Comparison of ENCODE assay signal across 22 cellular contexts in genomic region chr22:30617819-30618218, GRCh38. TPM values are rescaled to one million over a fixed set of nuclear protein-coding genes. Genes with fewer than 3 reads are reported as not detected.
A peak's percentile ranks its signal among the peaks of the same experiment; 100 is the strongest.
DNase-seq lines count a peak whose midpoint lies in the region; ATAC-seq, FAIRE-seq and TF ChIP-seq lines count a peak whose summit lies in the region.
"Had no signal": no experiment of that assay in that cellular context is flagged by ENCODE, and none has a peak within 500 bp of the region (broad histone marks: within the 10 kb centered on the region; RNA-seq: fewer than 3 reads in every experiment).

No MANE protein-coding gene starts in this region.

- no peak for TF ChIP-seq RAD21 in HepG2 (CRISPR knock-in tag; IDR thresholded peaks at IDR 0.05)

- no peak overlapping the region for H2AFZ ChIP-seq in HepG2 (ENCODE audit: low read length)

- H3K79me2 ChIP-seq in HepG2 (ENCODE audit: insufficient read depth, low read length), result no peaks in the 10 kb centered on the region

- no peaks in the 10 kb centered on the region for H3K36me3 ChIP-seq in HepG2 (replicated peaks in 1 of 2; ENCODE audit: control insufficient read depth in 1 of 2, insufficient read depth in 2 of 2, low read length in 2 of 2)
- H3K36me3 ChIP-seq in right lobe of liver, result no peaks in the 10 kb centered on the region
- H3K36me3 ChIP-seq: BLaER1 treated with 17β-estradiol and CSF1 and Interleukin-3, amounts not matched to agents 10 nM and 100 nM had no signal

- no peak overlapping the region for H3K9ac ChIP-seq in HepG2 (ENCODE audit: insufficient read depth, low read depth, low read length)
- H3K9ac ChIP-seq: BLaER1 treated with 17β-estradiol and CSF1 and Interleukin-3, amounts not matched to agents 10 nM and 100 nM had no signal

- ATAC-seq in HepG2 (peak; percentile 53), right lobe of liver (no peak), HG03196 (IDR thresholded peaks at IDR 0.05; ENCODE audit: unreplicated experiment) (no peak)
- ATAC-seq: A549; CD8-positive, alpha-beta T cell had no signal

- intact Hi-C loops in HepG2 (cut with micrococcal nuclease; ENCODE audit: unreplicated experiment), result no loop called here
- intact Hi-C loops in right lobe of liver (cut with DNase I), result no loop called here

- TF ChIP-seq POLR2A in HepG2 (IDR thresholded peaks at IDR 0.05; ENCODE audit: insufficient read depth in 1 of 2, low read depth in 2 of 2, low read length in 2 of 2) (no peak), right lobe of liver (IDR thresholded peaks at IDR 0.05) (no peak)

- no TSS peak for BruUV-seq in HepG2 (replicated peaks; lab: Mats Ljungman, UMichigan)

- DNase-seq in HepG2 (ENCODE audit: low spot score) (no peak), right lobe of liver (no peak), urothelium cell line (ENCODE audit: low spot score) (no peak)
- DNase-seq: AML-193; Caco-2; Calu3; CD4-positive, alpha-beta T cell; CD8-positive, alpha-beta T cell; DMS79 treated with DMSO at 0.1 percent for 48 hours; GF-D8 had no signal

- H3K9me3 ChIP-seq in HepG2 (ENCODE audit: low read length), result no peaks in the 10 kb centered on the region
- H3K9me3 ChIP-seq in right lobe of liver, result no peaks in the 10 kb centered on the region
- H3K9me3 ChIP-seq: A549; BLaER1 treated with 17β-estradiol and CSF1 and Interleukin-3, amounts not matched to agents 10 nM and 100 nM; Caco-2 had no signal

- H3K27ac ChIP-seq in HepG2 (ENCODE audit: extremely low read length, insufficient read depth, low read length) (no peak overlapping the region), right lobe of liver (no peak overlapping the region)
- H3K27ac ChIP-seq: 22Rv1; A549; BLaER1 treated with 17β-estradiol and CSF1 and Interleukin-3, amounts not matched to agents 10 nM and 100 nM; C4-2B had no signal

- H3K4me3 ChIP-seq in HepG2 (replicated peaks in 1 of 3; ENCODE audit: insufficient read depth in 1 of 3, low read depth in 2 of 3, low read length in 3 of 3) (no peak overlapping the region), right lobe of liver (no peak overlapping the region)
- H3K4me3 ChIP-seq: A549; BLaER1 treated with 17β-estradiol and CSF1 and Interleukin-3, amounts not matched to agents 10 nM and 100 nM had no signal

- TF ChIP-seq EP300 in HepG2 (IDR thresholded peaks at IDR 0.05; ENCODE audit: low read depth in 2 of 2, low read length in 2 of 2), result no peak
- no peak for TF ChIP-seq EP300 in HepG2 (CRISPR knock-in tag; IDR thresholded peaks at IDR 0.05; ENCODE audit: borderline replicate concordance)

- in situ Hi-C loops in HepG2 (cut with HindIII; ENCODE audit: extremely low pct_ligation_motif_present, low pct_unique_long_range_greater_than_20kb), result no loop called here

- TF ChIP-seq CTCF in HepG2 (CRISPR knock-in tag; IDR thresholded peaks at IDR 0.05), result no peak
- no peak for TF ChIP-seq CTCF in right lobe of liver (IDR thresholded peaks at IDR 0.05)

- no peak for FAIRE-seq in HepG2 (lab: Jason Lieb, UNC)
- peak; percentile 44 for FAIRE-seq in urothelium cell line (lab: Jason Lieb, UNC)
- FAIRE-seq: A549, D721Med, G401.6, GM12891, GM19239 had no signal

- H4K20me1 ChIP-seq in HepG2 (ENCODE audit: insufficient read depth, low read length), result no peaks in the 10 kb centered on the region
- H4K20me1 ChIP-seq: BLaER1 treated with 17β-estradiol and CSF1 and Interleukin-3, amounts not matched to agents 10 nM and 100 nM had no signal

- H3K4me1 ChIP-seq in HepG2 (ENCODE audit: insufficient read depth, low read length), result peaks cover 17% of the 10 kb centered on the region
- no peaks in the 10 kb centered on the region for H3K4me1 ChIP-seq in right lobe of liver
- H3K4me1 ChIP-seq: A549, Caco-2 had no signal

- 20% methylated on average over 6 of the region's 6 CpGs for WGBS in HepG2 (ENCODE audit: low lambda C conversion rate)
- WGBS in right lobe of liver (ENCODE audit: insufficient coverage, low coverage, low lambda C conversion rate, missing lambda C conversion rate), result 68% methylated on average over 6 of the region's 6 CpGs

- CTCF ChIA-PET in HepG2 (lab: Yijun Ruan, JAX; ENCODE audit: low intra/inter-chr PET ratio, low total read pairs), result no interaction called here

- H3K4me2 ChIP-seq in HepG2 (ENCODE audit: low read depth, low read length), result no peak overlapping the region
- H3K4me2 ChIP-seq: A549; BLaER1 treated with 17β-estradiol and CSF1 and Interleukin-3, amounts not matched to agents 10 nM and 100 nM had no signal

- H3K27me3 ChIP-seq in HepG2 (ENCODE audit: control insufficient read depth in 1 of 2, insufficient read depth in 2 of 2, low read length in 2 of 2) (peaks cover 0 to 4% of the 10 kb centered on the region in 2 experiments; a peak in 2 of 5 replicates), right lobe of liver (no peaks in the 10 kb centered on the region)
- H3K27me3 ChIP-seq: BLaER1 treated with 17β-estradiol and CSF1 and Interleukin-3, amounts not matched to agents 10 nM and 100 nM had no signal

- POLR2A ChIA-PET in HepG2 (lab: Yijun Ruan, JAX), result no interaction called here

RNA-seq across cellular contexts. Expression of gene TCN2, which starts 10.8 kb away (rescaled TPM):
- total RNA-seq in HepG2 (2016; rRNA removed; fragmentation: Illumina TruSeq; extraction: Trizol), result 0.31 TPM in 1 of 2 replicates, not detected in the other
- total RNA-seq in HepG2 (2016; cell fraction: cytosol; rRNA removed; fragmentation: Illumina TruSeq; extraction: Trizol; ENCODE audit: low read depth), result 0.30 TPM in 1 of 2 replicates, not detected in the other
- total RNA-seq in HepG2 (2016; cell fraction: insoluble cytoplasmic fraction; rRNA removed; fragmentation: Illumina TruSeq; extraction: Trizol), result 0.15 and 0.45 TPM in 2 replicates
- total RNA-seq in HepG2 (2016; cell fraction: membrane; rRNA removed; fragmentation: Illumina TruSeq; extraction: Trizol), result 0.17 and 0.28 TPM in 2 replicates
- 0.34 and 0.43 TPM in 2 replicates for total RNA-seq in HepG2 (2016; cell fraction: nucleus; rRNA removed; fragmentation: Illumina TruSeq; extraction: Trizol)
- 0.29 and 0.67 TPM in 2 replicates for polyA plus RNA-seq in HepG2 (2011; rRNA removed)
- polyA plus RNA-seq in HepG2 (2011; cell fraction: cytosol; rRNA removed), result 0.37 and 0.55 TPM in 2 replicates
- polyA plus RNA-seq in HepG2 (2011; cell fraction: nucleus; rRNA removed), result 0.35 and 0.59 TPM in 2 replicates
- polyA plus RNA-seq in HepG2 (2012), result 0.40 and 0.61 TPM in 2 replicates
- 0.06 and 0.10 TPM in 2 replicates for polyA plus RNA-seq in HepG2 (2016; cell fraction: cytosol; fragmentation: Illumina TruSeq; extraction: Trizol; ENCODE audit: low read depth)
- 0.20 and 0.21 TPM in 2 replicates for polyA plus RNA-seq in HepG2 (2016; cell fraction: insoluble cytoplasmic fraction; fragmentation: Illumina TruSeq; extraction: Trizol; ENCODE audit: low read depth)
- 0.16 and 0.31 TPM in 2 replicates for polyA plus RNA-seq in HepG2 (2016; cell fraction: membrane; fragmentation: Illumina TruSeq; extraction: Trizol; ENCODE audit: low read depth)
- polyA plus RNA-seq in HepG2 (2016; cell fraction: nucleus; fragmentation: Illumina TruSeq; extraction: Trizol; ENCODE audit: insufficient read depth, low read depth), result 0.53 and 0.63 TPM in 2 replicates
- 0.30 and 0.87 TPM in 2 replicates for polyA minus RNA-seq in HepG2 (2011; rRNA and poly(A)+ RNA removed; ENCODE audit: low replicate concordance)
- polyA minus RNA-seq in HepG2 (2011; cell fraction: cytosol; rRNA and poly(A)+ RNA removed), result not detected in 2 replicates
- polyA minus RNA-seq in HepG2 (2011; cell fraction: nucleus; rRNA and poly(A)+ RNA removed), result 0.12 TPM in 1 of 2 replicates, not detected in the other
- 10 to 100 TPM in 5 of 6 experiments, 1 to 10 TPM in 1; 8.9 to 14.6 (median 12.8) TPM for total RNA-seq in right lobe of liver

RNA-seq across cellular contexts. Expression of gene SLC35E4, which starts 17.8 kb away (rescaled TPM):
- 0.15 TPM in 1 of 2 replicates, not detected in the other for total RNA-seq in HepG2 (2016; rRNA removed; fragmentation: Illumina TruSeq; extraction: Trizol)
- total RNA-seq in HepG2 (2016; cell fraction: cytosol; rRNA removed; fragmentation: Illumina TruSeq; extraction: Trizol; ENCODE audit: low read depth), result 0.09 TPM in 1 of 2 replicates, not detected in the other
- total RNA-seq in HepG2 (2016; cell fraction: insoluble cytoplasmic fraction; rRNA removed; fragmentation: Illumina TruSeq; extraction: Trizol), result 0.13 TPM in 1 of 2 replicates, not detected in the other
- total RNA-seq in HepG2 (2016; cell fraction: membrane; rRNA removed; fragmentation: Illumina TruSeq; extraction: Trizol), result 0.14 TPM in 1 of 2 replicates, not detected in the other
- total RNA-seq in HepG2 (2016; cell fraction: nucleus; rRNA removed; fragmentation: Illumina TruSeq; extraction: Trizol), result 0.12 and 0.16 TPM in 2 replicates
- 0.07 and 0.13 TPM in 2 replicates for polyA plus RNA-seq in HepG2 (2011; rRNA removed)
- 0.09 and 0.17 TPM in 2 replicates for polyA plus RNA-seq in HepG2 (2011; cell fraction: cytosol; rRNA removed)
- polyA plus RNA-seq in HepG2 (2011; cell fraction: nucleus; rRNA removed), result 0.10 TPM in 1 of 2 replicates, not detected in the other
- polyA plus RNA-seq in HepG2 (2012), result 0.07 and 0.08 TPM in 2 replicates
- not detected in 2 replicates for polyA plus RNA-seq in HepG2 (2016; cell fraction: cytosol; fragmentation: Illumina TruSeq; extraction: Trizol; ENCODE audit: low read depth)
- polyA plus RNA-seq in HepG2 (2016; cell fraction: insoluble cytoplasmic fraction; fragmentation: Illumina TruSeq; extraction: Trizol; ENCODE audit: low read depth), result 0.09 TPM in 1 of 2 replicates, not detected in the other
- polyA plus RNA-seq in HepG2 (2016; cell fraction: membrane; fragmentation: Illumina TruSeq; extraction: Trizol; ENCODE audit: low read depth), result 0.06 TPM in 1 of 2 replicates, not detected in the other
- polyA plus RNA-seq in HepG2 (2016; cell fraction: nucleus; fragmentation: Illumina TruSeq; extraction: Trizol; ENCODE audit: insufficient read depth, low read depth), result 0.33 TPM in 1 of 2 replicates, not detected in the other
- 0.12 and 3.3 TPM in 2 replicates for polyA minus RNA-seq in HepG2 (2011; rRNA and poly(A)+ RNA removed; ENCODE audit: low replicate concordance)
- polyA minus RNA-seq in HepG2 (2011; cell fraction: cytosol; rRNA and poly(A)+ RNA removed), result 0.18 TPM in 1 of 2 replicates, not detected in the other
- polyA minus RNA-seq in HepG2 (2011; cell fraction: nucleus; rRNA and poly(A)+ RNA removed), result not detected in 2 replicates
- 1 to 10 TPM in 2 of 6 experiments, under 1 TPM in 4; 0.22 to 1.7 (median 0.48) TPM for total RNA-seq in right lobe of liver

RNA-seq across cellular contexts. Expression of gene PES1, which starts 26.1 kb away (rescaled TPM):
- total RNA-seq in HepG2 (2016; rRNA removed; fragmentation: Illumina TruSeq; extraction: Trizol) (94.7 and 111 TPM in 2 replicates), right lobe of liver (10 to 100 TPM; 21.9 to 35.7 (median 31.4) TPM)
- total RNA-seq in HepG2 (2016; cell fraction: cytosol; rRNA removed; fragmentation: Illumina TruSeq; extraction: Trizol; ENCODE audit: low read depth), result 23.4 and 23.7 TPM in 2 replicates
- total RNA-seq in HepG2 (2016; cell fraction: insoluble cytoplasmic fraction; rRNA removed; fragmentation: Illumina TruSeq; extraction: Trizol), result 106 and 120 TPM in 2 replicates
- 37.9 and 40.4 TPM in 2 replicates for total RNA-seq in HepG2 (2016; cell fraction: membrane; rRNA removed; fragmentation: Illumina TruSeq; extraction: Trizol)
- 46.0 and 52.0 TPM in 2 replicates for total RNA-seq in HepG2 (2016; cell fraction: nucleus; rRNA removed; fragmentation: Illumina TruSeq; extraction: Trizol)
- 65.1 and 70.0 TPM in 2 replicates for polyA plus RNA-seq in HepG2 (2011; rRNA removed)
- 60.6 and 70.4 TPM in 2 replicates for polyA plus RNA-seq in HepG2 (2011; cell fraction: cytosol; rRNA removed)
- polyA plus RNA-seq in HepG2 (2011; cell fraction: nucleus; rRNA removed), result 79.4 and 94.0 TPM in 2 replicates
- 40.1 and 42.9 TPM in 2 replicates for polyA plus RNA-seq in HepG2 (2012)
- polyA plus RNA-seq in HepG2 (2016; cell fraction: cytosol; fragmentation: Illumina TruSeq; extraction: Trizol; ENCODE audit: low read depth), result 14.6 and 17.1 TPM in 2 replicates
- polyA plus RNA-seq in HepG2 (2016; cell fraction: insoluble cytoplasmic fraction; fragmentation: Illumina TruSeq; extraction: Trizol; ENCODE audit: low read depth), result 110 and 112 TPM in 2 replicates
- polyA plus RNA-seq in HepG2 (2016; cell fraction: membrane; fragmentation: Illumina TruSeq; extraction: Trizol; ENCODE audit: low read depth), result 26.4 and 29.2 TPM in 2 replicates
- polyA plus RNA-seq in HepG2 (2016; cell fraction: nucleus; fragmentation: Illumina TruSeq; extraction: Trizol; ENCODE audit: insufficient read depth, low read depth), result 76.3 and 79.7 TPM in 2 replicates
- 210 and 241 TPM in 2 replicates for polyA minus RNA-seq in HepG2 (2011; rRNA and poly(A)+ RNA removed; ENCODE audit: low replicate concordance)
- polyA minus RNA-seq in HepG2 (2011; cell fraction: cytosol; rRNA and poly(A)+ RNA removed), result 36.6 and 46.5 TPM in 2 replicates
- 50.9 and 67.1 TPM in 2 replicates for polyA minus RNA-seq in HepG2 (2011; cell fraction: nucleus; rRNA and poly(A)+ RNA removed)

RNA-seq across cellular contexts. Expression of gene GAL3ST1, which starts 43.4 kb away (rescaled TPM):
- total RNA-seq in HepG2 (2016; rRNA removed; fragmentation: Illumina TruSeq; extraction: Trizol) (1.8 and 4.4 TPM in 2 replicates), right lobe of liver (1 to 10 TPM in 5 of 6 experiments, under 1 TPM in 1; 0.58 to 7.0 (median 3.3) TPM)
- total RNA-seq in HepG2 (2016; cell fraction: cytosol; rRNA removed; fragmentation: Illumina TruSeq; extraction: Trizol; ENCODE audit: low read depth), result 7.9 and 9.7 TPM in 2 replicates
- 2.1 and 5.3 TPM in 2 replicates for total RNA-seq in HepG2 (2016; cell fraction: insoluble cytoplasmic fraction; rRNA removed; fragmentation: Illumina TruSeq; extraction: Trizol)
- 10.3 and 11.6 TPM in 2 replicates for total RNA-seq in HepG2 (2016; cell fraction: membrane; rRNA removed; fragmentation: Illumina TruSeq; extraction: Trizol)
- total RNA-seq in HepG2 (2016; cell fraction: nucleus; rRNA removed; fragmentation: Illumina TruSeq; extraction: Trizol), result 2.7 and 2.8 TPM in 2 replicates
- polyA plus RNA-seq in HepG2 (2011; rRNA removed), result 14.7 and 18.9 TPM in 2 replicates
- polyA plus RNA-seq in HepG2 (2011; cell fraction: cytosol; rRNA removed), result 14.3 and 23.4 TPM in 2 replicates
- 15.8 and 16.9 TPM in 2 replicates for polyA plus RNA-seq in HepG2 (2011; cell fraction: nucleus; rRNA removed)
- 7.5 and 10.2 TPM in 2 replicates for polyA plus RNA-seq in HepG2 (2012)
- polyA plus RNA-seq in HepG2 (2016; cell fraction: cytosol; fragmentation: Illumina TruSeq; extraction: Trizol; ENCODE audit: low read depth), result 16.5 and 18.6 TPM in 2 replicates
- 4.1 and 5.6 TPM in 2 replicates for polyA plus RNA-seq in HepG2 (2016; cell fraction: insoluble cytoplasmic fraction; fragmentation: Illumina TruSeq; extraction: Trizol; ENCODE audit: low read depth)
- 15.8 and 17.9 TPM in 2 replicates for polyA plus RNA-seq in HepG2 (2016; cell fraction: membrane; fragmentation: Illumina TruSeq; extraction: Trizol; ENCODE audit: low read depth)
- 5.2 and 7.2 TPM in 2 replicates for polyA plus RNA-seq in HepG2 (2016; cell fraction: nucleus; fragmentation: Illumina TruSeq; extraction: Trizol; ENCODE audit: insufficient read depth, low read depth)
- polyA minus RNA-seq in HepG2 (2011; rRNA and poly(A)+ RNA removed; ENCODE audit: low replicate concordance), result 17.8 TPM in 1 of 2 replicates, not detected in the other
- 7.8 and 8.0 TPM in 2 replicates for polyA minus RNA-seq in HepG2 (2011; cell fraction: cytosol; rRNA and poly(A)+ RNA removed)
- 2.3 and 2.6 TPM in 2 replicates for polyA minus RNA-seq in HepG2 (2011; cell fraction: nucleus; rRNA and poly(A)+ RNA removed)
- total RNA-seq: A172; B cell; CD4-positive, alpha-beta T cell; CD8-positive, alpha-beta T cell had no signal
- polyA plus RNA-seq: BJ had no signal

RNA-seq across cellular contexts. Expression of gene DUSP18, which starts 49.9 kb away (rescaled TPM):
- total RNA-seq in HepG2 (2016; rRNA removed; fragmentation: Illumina TruSeq; extraction: Trizol), result 1.4 and 2.0 TPM in 2 replicates
- 0.44 and 1.1 TPM in 2 replicates for total RNA-seq in HepG2 (2016; cell fraction: cytosol; rRNA removed; fragmentation: Illumina TruSeq; extraction: Trizol; ENCODE audit: low read depth)
- 1.2 and 1.4 TPM in 2 replicates for total RNA-seq in HepG2 (2016; cell fraction: insoluble cytoplasmic fraction; rRNA removed; fragmentation: Illumina TruSeq; extraction: Trizol)
- total RNA-seq in HepG2 (2016; cell fraction: membrane; rRNA removed; fragmentation: Illumina TruSeq; extraction: Trizol), result 2.3 and 2.4 TPM in 2 replicates
- total RNA-seq in HepG2 (2016; cell fraction: nucleus; rRNA removed; fragmentation: Illumina TruSeq; extraction: Trizol), result 0.91 and 1.3 TPM in 2 replicates
- 2.1 and 2.3 TPM in 2 replicates for polyA plus RNA-seq in HepG2 (2011; rRNA removed)
- 2.6 and 2.8 TPM in 2 replicates for polyA plus RNA-seq in HepG2 (2011; cell fraction: cytosol; rRNA removed)
- 2.1 and 2.7 TPM in 2 replicates for polyA plus RNA-seq in HepG2 (2011; cell fraction: nucleus; rRNA removed)
- 0.81 and 0.87 TPM in 2 replicates for polyA plus RNA-seq in HepG2 (2012)
- polyA plus RNA-seq in HepG2 (2016; cell fraction: cytosol; fragmentation: Illumina TruSeq; extraction: Trizol; ENCODE audit: low read depth), result 1.1 and 1.7 TPM in 2 replicates
- 1.6 and 1.7 TPM in 2 replicates for polyA plus RNA-seq in HepG2 (2016; cell fraction: insoluble cytoplasmic fraction; fragmentation: Illumina TruSeq; extraction: Trizol; ENCODE audit: low read depth)
- 1.8 and 2.1 TPM in 2 replicates for polyA plus RNA-seq in HepG2 (2016; cell fraction: membrane; fragmentation: Illumina TruSeq; extraction: Trizol; ENCODE audit: low read depth)
- 1.0 and 1.5 TPM in 2 replicates for polyA plus RNA-seq in HepG2 (2016; cell fraction: nucleus; fragmentation: Illumina TruSeq; extraction: Trizol; ENCODE audit: insufficient read depth, low read depth)
- 3.0 and 7.6 TPM in 2 replicates for polyA minus RNA-seq in HepG2 (2011; rRNA and poly(A)+ RNA removed; ENCODE audit: low replicate concordance)
- 0.79 and 1.8 TPM in 2 replicates for polyA minus RNA-seq in HepG2 (2011; cell fraction: cytosol; rRNA and poly(A)+ RNA removed)
- polyA minus RNA-seq in HepG2 (2011; cell fraction: nucleus; rRNA and poly(A)+ RNA removed), result 1.3 and 1.7 TPM in 2 replicates
- total RNA-seq in right lobe of liver, result 1 to 10 TPM in 5 of 6 experiments, under 1 TPM in 1; 0.97 to 3.1 (median 2.2) TPM

Comparison
In these comparisons a context has a peak if more than half of its experiments do, and no peak if none do; other contexts are left out.
1. RNA of gene TCN2, which starts 10.8 kb away (total RNA-seq): 8.9 to 14.6 TPM in right lobe of liver; 0.15 to 0.45 TPM in HepG2; every median in the first group is over 4 times any median in the second.